Comparison of ENCODE assay signal across 15 cellular contexts in the genomic region with DNA sequence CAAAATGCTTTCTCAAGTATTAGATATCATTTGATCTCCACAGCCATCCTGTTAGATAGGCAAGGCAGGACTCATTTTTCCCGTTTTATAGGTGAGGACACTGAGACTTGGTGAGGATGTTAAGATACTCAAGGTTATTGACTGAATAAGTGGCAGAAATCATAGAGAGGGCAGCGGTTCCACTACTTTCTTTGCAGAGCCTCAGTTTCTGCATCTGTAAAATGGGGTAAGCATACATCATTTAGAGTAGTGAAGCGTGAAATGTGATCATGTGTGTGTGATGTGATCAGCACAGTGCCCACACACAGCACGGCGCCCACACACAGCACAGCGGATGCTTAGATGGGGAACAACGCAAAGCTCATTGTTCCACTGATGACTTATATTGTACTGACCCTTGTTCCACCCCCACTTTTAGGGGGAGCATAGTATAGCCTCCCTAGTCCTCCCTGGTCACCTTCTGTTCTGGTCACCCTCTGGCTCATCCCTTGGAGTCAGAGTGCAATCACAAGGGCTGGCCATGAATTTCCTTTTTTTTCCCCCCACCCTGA. TPM values are rescaled to one million over a fixed set of nuclear protein-coding genes. Genes with fewer than 3 reads are reported as not detected.
DNase-seq lines count a peak whose midpoint lies in the region; ATAC-seq and TF ChIP-seq lines count a peak whose summit lies in the region.
"Had no signal": no experiment of that assay in that cellular context is flagged by ENCODE, and none has a peak within 500 bp of the region (broad histone marks: within the 10 kb centered on the region; RNA-seq: fewer than 3 reads in every experiment).

No MANE protein-coding gene starts in this region.

- H3K36me3 ChIP-seq in HEK293 (ENCODE audit: control insufficient read depth in 2 of 2, insufficient read depth in 1 of 2, low read length in 2 of 2) (no peaks in the 10 kb centered on the region), upper lobe of right lung (no peaks in the 10 kb centered on the region)
- H3K36me3 ChIP-seq: BLaER1, HAP-1 had no signal

- intact Hi-C loops in upper lobe of right lung (cut with DNase I): no loop called here

- peak; percentile 22 for DNase-seq in activated effector memory CD4-positive, alpha-beta T cell treated with anti-CD3 and anti-CD28 coated beads, Interleukin-2, amount 50 U/mL, for 16 hours
- no peak for DNase-seq in activated effector memory CD4-positive, alpha-beta T cell treated with Interleukin-2 at 50 U/mL for 16 hours
- peak; percentile 22 for DNase-seq in coronary artery (ENCODE audit: low spot score)
- peak; percentile 74 for DNase-seq in upper lobe of right lung
- DNase-seq in HPDE6-E6E7 (ENCODE audit: extremely low spot score): no peak
- DNase-seq: 8988T; AML-193; Calu3; CD4-positive, alpha-beta T cell; DMS 273 treated with DMSO at 0.1 percent for 48 hours had no signal

- peak; percentile 81 for ATAC-seq in upper lobe of right lung
- no peak for ATAC-seq in HG03520 (IDR thresholded peaks at IDR 0.05; ENCODE audit: unreplicated experiment)

- H3K4me3 ChIP-seq in HEK293 (ENCODE audit: low read depth, low read length): no peak overlapping the region
- no peak overlapping the region for H3K4me3 ChIP-seq in coronary artery
- H3K4me3 ChIP-seq in upper lobe of right lung: no peak overlapping the region
- H3K4me3 ChIP-seq: BLaER1, GM23248, HAP-1 had no signal

- TF ChIP-seq CTCF in HEK293 (tag by site-specific recombination; IDR thresholded peaks at IDR 0.05): no peak
- no peak for TF ChIP-seq CTCF in coronary artery (IDR thresholded peaks at IDR 0.05)
- no peak for TF ChIP-seq CTCF in upper lobe of right lung (IDR thresholded peaks at IDR 0.05)

- H3K4me1 ChIP-seq in HEK293 (ENCODE audit: control insufficient read depth, insufficient read depth, low read length) (no peaks in the 10 kb centered on the region), upper lobe of right lung (peaks cover 6% of the 10 kb centered on the region)
- H3K4me1 ChIP-seq: BLaER1, HAP-1 had no signal

- no peaks in the 10 kb centered on the region for H3K27me3 ChIP-seq in upper lobe of right lung
- H3K27me3 ChIP-seq: BLaER1 had no signal

- no peaks in the 10 kb centered on the region for H3K9me3 ChIP-seq in HEK293 (ENCODE audit: control insufficient read depth, insufficient read depth, low read depth, low read length)
- no peaks in the 10 kb centered on the region for H3K9me3 ChIP-seq in upper lobe of right lung
- H3K9me3 ChIP-seq: BLaER1, HAP-1 had no signal

- CTCF ChIA-PET in HEK293 (lab: Yijun Ruan, JAX): interaction anchor here (0.6 to 1.1 kb wide), 4 partner anchors 26 to 436 kb away, joined by 3 to 10 read pairs (median 3); no protein-coding TSS in a partner anchor

- POLR2A ChIA-PET in HEK293 (lab: Yijun Ruan, JAX): no interaction called here

- H3K27ac ChIP-seq in HEK293 (ENCODE audit: extremely low read depth, low read depth, low read length): no peak overlapping the region
- H3K27ac ChIP-seq in coronary artery: no peak overlapping the region
- no peak overlapping the region for H3K27ac ChIP-seq in upper lobe of right lung
- H3K27ac ChIP-seq: BLaER1 had no signal

TF ChIP-seq in HEK293, 187 proteins besides CTCF, POLR2A, EP300 and RAD21:
- TF ChIP-seq, protein P1, sequence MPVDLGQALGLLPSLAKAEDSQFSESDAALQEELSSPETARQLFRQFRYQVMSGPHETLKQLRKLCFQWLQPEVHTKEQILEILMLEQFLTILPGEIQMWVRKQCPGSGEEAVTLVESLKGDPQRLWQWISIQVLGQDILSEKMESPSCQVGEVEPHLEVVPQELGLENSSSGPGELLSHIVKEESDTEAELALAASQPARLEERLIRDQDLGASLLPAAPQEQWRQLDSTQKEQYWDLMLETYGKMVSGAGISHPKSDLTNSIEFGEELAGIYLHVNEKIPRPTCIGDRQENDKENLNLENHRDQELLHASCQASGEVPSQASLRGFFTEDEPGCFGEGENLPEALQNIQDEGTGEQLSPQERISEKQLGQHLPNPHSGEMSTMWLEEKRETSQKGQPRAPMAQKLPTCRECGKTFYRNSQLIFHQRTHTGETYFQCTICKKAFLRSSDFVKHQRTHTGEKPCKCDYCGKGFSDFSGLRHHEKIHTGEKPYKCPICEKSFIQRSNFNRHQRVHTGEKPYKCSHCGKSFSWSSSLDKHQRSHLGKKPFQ (tag by site-specific recombination; IDR thresholded peaks at IDR 0.05): no peak
- TF ChIP-seq ZFHX2 (tag by site-specific recombination; conservative IDR thresholded peaks at IDR 0.05) (peak; percentile 59), EGR2 (tag by site-specific recombination; IDR thresholded peaks at IDR 0.05; ENCODE audit: low read depth) (peak; percentile 49; the same call in 1 of the 2 replicates), INSM2 (tag by site-specific recombination; IDR thresholded peaks at IDR 0.05) (no peak)
- TF ChIP-seq, protein P2, sequence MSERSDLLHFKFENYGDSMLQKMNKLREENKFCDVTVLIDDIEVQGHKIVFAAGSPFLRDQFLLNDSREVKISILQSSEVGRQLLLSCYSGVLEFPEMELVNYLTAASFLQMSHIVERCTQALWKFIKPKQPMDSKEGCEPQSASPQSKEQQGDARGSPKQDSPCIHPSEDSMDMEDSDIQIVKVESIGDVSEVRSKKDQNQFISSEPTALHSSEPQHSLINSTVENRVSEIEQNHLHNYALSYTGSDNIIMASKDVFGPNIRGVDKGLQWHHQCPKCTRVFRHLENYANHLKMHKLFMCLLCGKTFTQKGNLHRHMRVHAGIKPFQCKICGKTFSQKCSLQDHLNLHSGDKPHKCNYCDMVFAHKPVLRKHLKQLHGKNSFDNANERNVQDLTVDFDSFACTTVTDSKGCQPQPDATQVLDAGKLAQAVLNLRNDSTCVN (tag by site-specific recombination; optimal IDR thresholded peaks at IDR 0.05): peak; percentile 10

RNA-seq across cellular contexts. Expression of gene UBTD1, which starts 10.5 kb away (rescaled TPM):
- total RNA-seq in upper lobe of right lung: 37.5 TPM

RNA-seq across cellular contexts. Expression of gene MMS19, which starts 11.0 kb away (rescaled TPM):
- total RNA-seq in upper lobe of right lung: 70.7 TPM

Comparison
In these comparisons a context has a peak if more than half of its experiments do, and no peak if none do; other contexts are left out.
1. DNase-seq: peak in activated effector memory CD4-positive, alpha-beta T cell treated with anti-CD3 and anti-CD28 coated beads, Interleukin-2, amount 50 U/mL, for 16 hours (single experiment), coronary artery (single experiment) and upper lobe of right lung (single experiment); none in activated effector memory CD4-positive, alpha-beta T cell treated with Interleukin-2 at 50 U/mL for 16 hours (single experiment) and HPDE6-E6E7 (single experiment).